Comparison of ENCODE assay signal across 19 cellular contexts in the genomic region with DNA sequence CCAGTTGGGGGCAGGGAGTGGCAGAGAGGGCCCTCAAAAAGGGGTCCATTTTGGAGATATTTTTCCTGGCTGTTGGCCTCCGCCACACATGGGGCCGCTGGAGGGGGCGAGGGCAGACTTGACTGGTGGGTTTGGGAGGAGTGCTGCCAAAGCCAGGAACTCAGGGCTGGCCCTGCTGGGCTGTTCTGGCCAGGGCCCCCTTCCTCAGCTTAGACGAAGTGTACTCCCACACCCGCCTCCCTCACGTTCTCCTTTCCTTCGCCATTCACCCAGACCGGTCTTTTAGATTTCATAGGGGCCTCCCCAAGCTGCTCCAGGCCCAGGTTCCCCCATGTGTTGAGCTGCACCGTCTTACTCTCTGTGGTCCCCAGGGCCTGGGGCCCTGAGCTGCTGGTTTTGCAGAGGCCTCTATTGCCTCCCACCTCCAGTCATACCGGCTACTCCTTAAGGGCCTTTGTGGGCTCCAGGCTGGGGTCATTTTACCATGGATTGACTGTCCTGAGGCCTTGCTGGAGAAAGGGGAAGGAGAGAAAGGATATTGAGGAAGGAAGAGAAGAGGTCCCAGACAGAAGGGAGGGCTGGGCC. TPM values are rescaled to one million over a fixed set of nuclear protein-coding genes. Genes with fewer than 3 reads are reported as not detected.
DNase-seq lines count a peak whose midpoint lies in the region; ATAC-seq and TF ChIP-seq lines count a peak whose summit lies in the region.
"Had no signal": no experiment of that assay in that cellular context is flagged by ENCODE, and none has a peak within 500 bp of the region (broad histone marks: within the 10 kb centered on the region; RNA-seq: fewer than 3 reads in every experiment).

No MANE protein-coding gene starts in this region.

- H3K4me3 Mint-ChIP-seq in CD4-positive, alpha-beta memory T cell, result no peak overlapping the region
- H3K4me3 Mint-ChIP-seq: activated naive CD8-positive, alpha-beta T cell; central memory CD8-positive, alpha-beta T cell; T-helper 1 cell treated with Interleukin-12 subunit alpha and Interleukin-12 subunit beta and Interleukin-4 antibody, amounts not matched to agents 30 μg/mL and 1 μg/mL, for 36 hours had no signal

- H3K27me3 Mint-ChIP-seq in CD4-positive, alpha-beta memory T cell, result peaks cover 45 to 46% of the 10 kb centered on the region in 2 donors

- H3K27ac ChIP-seq in left ventricle myocardium inferior (replicated peaks) (no peak overlapping the region), mammary epithelial cell (ENCODE audit: insufficient read depth, low read depth, low read length) (peak overlapping the region; percentile 63), right lobe of liver (no peak overlapping the region)
- no peak overlapping the region for H3K27ac ChIP-seq in CD4-positive, alpha-beta memory T cell (ENCODE audit: low read depth, low read length)

- H3K9me3 Mint-ChIP-seq in CD4-positive, alpha-beta memory T cell, result no peaks in the 10 kb centered on the region
- H3K9me3 Mint-ChIP-seq: central memory CD8-positive, alpha-beta T cell; T-helper 1 cell treated with Interleukin-12 subunit alpha and Interleukin-12 subunit beta and Interleukin-4 antibody, amounts not matched to agents 30 μg/mL and 1 μg/mL, for 36 hours had no signal

- peaks cover 23% of the 10 kb centered on the region for H4K20me1 ChIP-seq in mammary epithelial cell (ENCODE audit: insufficient read depth, low read length)

- 0% methylated on average over 4 of the region's 10 CpGs for WGBS in mammary epithelial cell (ENCODE audit: low coverage, missing lambda C conversion rate)
- 73% methylated on average over 7 of the region's 10 CpGs for WGBS in right lobe of liver (ENCODE audit: insufficient coverage, low coverage, low lambda C conversion rate, missing lambda C conversion rate)

- BruUV-seq in mammary epithelial cell (replicated peaks; lab: Mats Ljungman, UMichigan), result no TSS peak

- no peaks in the 10 kb centered on the region for H3K4me1 Mint-ChIP-seq in CD4-positive, alpha-beta memory T cell
- H3K4me1 Mint-ChIP-seq: central memory CD8-positive, alpha-beta T cell had no signal

- no peak for TF ChIP-seq POLR2A in right lobe of liver (IDR thresholded peaks at IDR 0.05)

- peak overlapping the region; percentile 81 for H3K9ac ChIP-seq in mammary epithelial cell (ENCODE audit: insufficient read depth, low read length)

- H3K36me3 Mint-ChIP-seq in CD4-positive, alpha-beta memory T cell, result no peaks in the 10 kb centered on the region
- H3K36me3 Mint-ChIP-seq: activated naive CD8-positive, alpha-beta T cell had no signal

- POLR2A ChIA-PET in CD4-positive, alpha-beta memory T cell (lab: Charles Lee; ENCODE audit: partially characterized antibody), result no interaction called here
- POLR2A ChIA-PET in GM10248 (lab: Yijun Ruan, JAX), result no interaction called here

- H3K36me3 ChIP-seq in left ventricle myocardium inferior (no peaks in the 10 kb centered on the region), mammary epithelial cell (ENCODE audit: insufficient read depth, low read length) (peaks cover 45% of the 10 kb centered on the region), right lobe of liver (no peaks in the 10 kb centered on the region)
- H3K36me3 ChIP-seq in CD4-positive, alpha-beta memory T cell (ENCODE audit: insufficient read depth, low read length), result no peaks in the 10 kb centered on the region
- H3K36me3 ChIP-seq: pancreas had no signal

- in situ Hi-C loops in mammary epithelial cell (cut with MboI; ENCODE audit: low sequenced_read_pairs in 2 of 2), result no loop called here

- DNase-seq in cardiac septum (ENCODE audit: low spot score) (peak; percentile 66), left ventricle myocardium inferior (no peak), mammary epithelial cell (no peak), mesenteric fat pad (ENCODE audit: low spot score) (peak; percentile 72), GM10248 (ENCODE audit: extremely low spot score) (no peak), NCI-H2107 (lab: John Stamatoyannopoulos, UW) (no peak), right lobe of liver (no peak)
- DNase-seq in CD4-positive, alpha-beta memory T cell, result no peak
- DNase-seq: ACHN; activated CD4-positive, alpha-beta T cell treated with anti-CD3 and anti-CD28 coated beads for 1 hour; GF-D8; NCI-H82; RPMI8226; stimulated activated CD4-positive, alpha-beta T cell treated with anti-CD3 and anti-CD28 coated beads, Interleukin-12 subunit alpha, Interleukin-12 subunit beta, amount 100 ng/mL, for 4 hours had no signal

- CTCF ChIA-PET in mammary epithelial cell (lab: Charles Lee; ENCODE audit: low non-redundant PET), result no interaction called here
- CTCF ChIA-PET in CD4-positive, alpha-beta memory T cell (lab: Charles Lee; ENCODE audit: partially characterized antibody), result no interaction called here
- CTCF ChIA-PET in GM10248 (lab: Yijun Ruan, JAX), result interaction anchor here (1.2 to 5.2 kb wide), 4 partner anchors 10 to 44 kb away, joined by 3 to 29 read pairs (median 6); no protein-coding TSS in a partner anchor

- intact Hi-C loops in cardiac septum (cut with DNase I) (no loop called here), left ventricle myocardium inferior (cut with micrococcal nuclease) (no loop called here), mammary epithelial cell (cut with micrococcal nuclease) (loop anchor here (5.0 kb wide), 1 partner anchor 288 kb away; a partner anchor contains a TSS), right lobe of liver (cut with DNase I) (no loop called here)
- intact Hi-C loops in CD4-positive, alpha-beta memory T cell (cut with micrococcal nuclease), result no loop called here

- peaks cover 76% of the 10 kb centered on the region for H3K79me2 ChIP-seq in mammary epithelial cell (ENCODE audit: insufficient read depth, low read length)

- peak overlapping the region; percentile 92 for H3K4me2 ChIP-seq in mammary epithelial cell (ENCODE audit: insufficient read depth, low read depth, low read length)

- no peak overlapping the region for H2AFZ ChIP-seq in mammary epithelial cell (ENCODE audit: low read depth, low read length)

- H3K27ac Mint-ChIP-seq in CD4-positive, alpha-beta memory T cell, result no peak overlapping the region

- no peak for ATAC-seq in right lobe of liver
- ATAC-seq: pancreas had no signal

- dilution Hi-C loops in mammary epithelial cell (cut with HindIII; ENCODE audit: low sequenced_read_pairs), result no loop called here

- H3K9me3 ChIP-seq in left ventricle myocardium inferior (replicated peaks), result no peaks in the 10 kb centered on the region
- no peaks in the 10 kb centered on the region for H3K9me3 ChIP-seq in mammary epithelial cell (replicated peaks; ENCODE audit: insufficient read depth, low read length)
- no peaks in the 10 kb centered on the region for H3K9me3 ChIP-seq in CD4-positive, alpha-beta memory T cell (ENCODE audit: control insufficient read depth in 1 of 2, low read length in 2 of 2)
- no peaks in the 10 kb centered on the region for H3K9me3 ChIP-seq in right lobe of liver
- H3K9me3 ChIP-seq: pancreas had no signal

- TF ChIP-seq CTCF in left ventricle myocardium inferior (IDR thresholded peaks at IDR 0.05; ENCODE audit: borderline replicate concordance) (no peak), mammary epithelial cell (conservative IDR thresholded peaks at IDR 0.05 in 1 of 2, IDR thresholded peaks at IDR 0.05 in 1 of 2; ENCODE audit: extremely low read depth in 1 of 2, insufficient read depth in 1 of 2, low read depth in 1 of 2, low read length in 2 of 2) (no peak), GM10248 (IDR thresholded peaks at IDR 0.05; ENCODE audit: control extremely low read depth, extremely low read depth, low read depth, missing control alignments) (no peak), right lobe of liver (IDR thresholded peaks at IDR 0.05) (no peak)

- H3K4me1 ChIP-seq in left ventricle myocardium inferior (peaks cover 36% of the 10 kb centered on the region), mammary epithelial cell (ENCODE audit: insufficient read depth, low read length) (peaks cover 78% of the 10 kb centered on the region), right lobe of liver (peaks cover 0 to 5% (median 0%) of the 10 kb centered on the region in 4 donors)
- H3K4me1 ChIP-seq in CD4-positive, alpha-beta memory T cell (ENCODE audit: insufficient read depth, low read length), result no peaks in the 10 kb centered on the region

- no peak overlapping the region for H3K4me3 ChIP-seq in left ventricle myocardium inferior
- H3K4me3 ChIP-seq in mammary epithelial cell (replicated peaks in 1 of 3; ENCODE audit: insufficient read depth in 1 of 3, low read depth in 2 of 3, low read length in 3 of 3), result peak overlapping the region; percentile 85 to 95 (median 93)
- no peak overlapping the region for H3K4me3 ChIP-seq in CD4-positive, alpha-beta memory T cell (ENCODE audit: low read length in 2 of 2)
- H3K4me3 ChIP-seq in right lobe of liver, result no peak overlapping the region

- H3K27me3 ChIP-seq in left ventricle myocardium inferior (ENCODE audit: low read depth), result peaks cover 78% of the 10 kb centered on the region
- no peaks in the 10 kb centered on the region for H3K27me3 ChIP-seq in mammary epithelial cell (ENCODE audit: insufficient read depth, low read length)
- H3K27me3 ChIP-seq in CD4-positive, alpha-beta memory T cell (ENCODE audit: insufficient read depth, low read length), result peaks cover 6% of the 10 kb centered on the region
- H3K27me3 ChIP-seq in right lobe of liver, result no peaks in the 10 kb centered on the region
- H3K27me3 ChIP-seq: pancreas had no signal

RNA-seq across cellular contexts. Expression of a gene that starts 1.3 kb away (rescaled TPM):
- total RNA-seq in cardiac septum (1.2 TPM), left ventricle myocardium inferior (not detected), mammary epithelial cell (1,000 to 10,000 TPM; 2,215 to 3,387 TPM), mesenteric fat pad (11.7 TPM), right lobe of liver (10 to 100 TPM in 3 of 6 experiments, 1 to 10 TPM in 3; 3.4 to 19.2 (median 10.7) TPM)
- 3,281 TPM for polyA plus RNA-seq in mammary epithelial cell
- 4,390 TPM for polyA minus RNA-seq in mammary epithelial cell
- not detected for total RNA-seq in CD4-positive, alpha-beta memory T cell
- not detected for polyA plus RNA-seq in CD4-positive, alpha-beta memory T cell
- total RNA-seq: frontal cortex had no signal

RNA-seq across cellular contexts. Expression of a gene that starts 40.1 kb away (rescaled TPM):
- total RNA-seq in cardiac septum (not detected), left ventricle myocardium inferior (not detected), mammary epithelial cell (10 to 100 TPM in 1 of 2 donors, 1 to 10 TPM in 1; 6.3 to 34.9 TPM), mesenteric fat pad (not detected), right lobe of liver (not detected)
- polyA plus RNA-seq in mammary epithelial cell, result 8.6 TPM
- 0.72 TPM for polyA minus RNA-seq in mammary epithelial cell
- not detected for total RNA-seq in CD4-positive, alpha-beta memory T cell
- polyA plus RNA-seq in CD4-positive, alpha-beta memory T cell, result not detected

RNA-seq across cellular contexts. Expression of a gene that starts 42.5 kb away (rescaled TPM):
- total RNA-seq in cardiac septum (1.2 TPM), left ventricle myocardium inferior (not detected), mammary epithelial cell (1 to 10 TPM; 1.8 to 2.7 TPM), mesenteric fat pad (not detected), right lobe of liver (under 1 TPM; 0.09 to 0.51 (median 0.15) TPM)
- polyA plus RNA-seq in mammary epithelial cell, result 1.2 TPM
- not detected for polyA minus RNA-seq in mammary epithelial cell
- not detected for total RNA-seq in CD4-positive, alpha-beta memory T cell
- not detected for polyA plus RNA-seq in CD4-positive, alpha-beta memory T cell
- total RNA-seq: frontal cortex had no signal

RNA-seq across cellular contexts. Expression of a gene that starts 57.0 kb away (rescaled TPM):
- total RNA-seq in cardiac septum (not detected), left ventricle myocardium inferior (not detected), mammary epithelial cell (100 to 1,000 TPM; 176 to 903 TPM), mesenteric fat pad (not detected), right lobe of liver (under 1 TPM in 1 of 6 experiments, not detected in 5; 0.13 TPM)
- 90.5 TPM for polyA plus RNA-seq in mammary epithelial cell
- polyA minus RNA-seq in mammary epithelial cell, result 21.9 TPM
- not detected for total RNA-seq in CD4-positive, alpha-beta memory T cell
- polyA plus RNA-seq in CD4-positive, alpha-beta memory T cell, result not detected
- total RNA-seq: frontal cortex had no signal

Comparison
In these comparisons a context has a peak if more than half of its experiments do, and no peak if none do; other contexts are left out.
1. DNase-seq: peak in cardiac septum (single experiment) and mesenteric fat pad (single experiment); none in left ventricle myocardium inferior (single experiment), mammary epithelial cell (single experiment), CD4-positive, alpha-beta memory T cell (0 of 5), GM10248 (single experiment), NCI-H2107 (single experiment) and right lobe of liver (0 of 3).
2. H3K4me3 ChIP-seq: peak in mammary epithelial cell (3 of 3); none in left ventricle myocardium inferior (single experiment), CD4-positive, alpha-beta memory T cell (0 of 2) and right lobe of liver (0 of 3).
3. RNA of a gene that starts 1.3 kb away (total RNA-seq): 2,215 to 3,387 TPM in mammary epithelial cell; 3.4 to 19.2 TPM in right lobe of liver, 11.7 TPM in mesenteric fat pad (single experiment), 1.2 TPM in cardiac septum (single experiment), not detected in CD4-positive, alpha-beta memory T cell and not detected in left ventricle myocardium inferior (single experiment); every median in the first group is over 100 times any median in the second.